9 cellular contexts compared by ENCODE assay signal in the genomic region with DNA sequence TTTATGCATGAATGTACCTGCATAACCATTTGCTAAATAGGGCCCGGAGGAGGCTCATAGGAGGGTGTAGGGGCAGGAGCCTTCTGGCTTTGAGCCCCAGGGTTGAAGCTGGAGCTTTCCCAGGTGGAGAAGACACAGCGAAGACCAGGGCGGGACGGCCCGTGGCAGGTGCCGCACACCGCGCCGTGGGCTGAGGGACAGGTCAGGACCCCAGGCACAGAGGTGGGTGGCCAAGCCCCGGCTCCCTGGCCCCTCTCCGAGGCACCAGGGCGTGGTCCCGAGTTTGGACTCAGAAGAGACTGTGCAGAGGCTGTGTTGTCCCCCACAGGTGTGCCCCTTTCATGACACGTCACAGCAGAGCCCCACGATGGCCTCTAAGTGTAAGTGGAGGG. TPM values are rescaled to one million over a fixed set of nuclear protein-coding genes. Genes with fewer than 3 reads are reported as not detected.
DNase-seq lines count a peak whose midpoint lies in the region; ATAC-seq, FAIRE-seq and TF ChIP-seq lines count a peak whose summit lies in the region.
"Had no signal": no experiment of that assay in that cellular context is flagged by ENCODE, and none has a peak within 500 bp of the region (broad histone marks: within the 10 kb centered on the region; RNA-seq: fewer than 3 reads in every experiment).

No MANE protein-coding gene starts in this region.

- peaks cover 17% of the 10 kb centered on the region for H3K4me1 ChIP-seq in CD4-positive, CD25-positive, alpha-beta regulatory T cell (ENCODE audit: control insufficient read depth, insufficient read depth, low read length, poor library complexity, severe bottlenecking)
- no peaks in the 10 kb centered on the region for H3K4me1 ChIP-seq in astrocyte (ENCODE audit: insufficient read depth, low read length)
- peaks cover 8 to 18% of the 10 kb centered on the region in 2 donors for H3K4me1 ChIP-seq in naive thymus-derived CD4-positive, alpha-beta T cell (ENCODE audit: control insufficient read depth in 2 of 2, insufficient read depth in 2 of 2, low read length in 2 of 2)

- peaks cover 0 to 20% (median 0%) of the 10 kb centered on the region in 4 donors for H3K4me1 Mint-ChIP-seq in CD4-positive, CD25-positive, alpha-beta regulatory T cell
- H3K4me1 Mint-ChIP-seq in astrocyte (ENCODE audit: low read depth, unreplicated experiment): no peaks in the 10 kb centered on the region
- H3K4me1 Mint-ChIP-seq in naive thymus-derived CD4-positive, alpha-beta T cell: peaks cover 8 to 28% (median 18%) of the 10 kb centered on the region in 7 donors

- peak overlapping the region; percentile 89 for H3K27ac ChIP-seq in CD4-positive, CD25-positive, alpha-beta regulatory T cell (ENCODE audit: insufficient read depth, low read length, poor library complexity, severe bottlenecking)
- no peak overlapping the region for H3K27ac ChIP-seq in astrocyte (ENCODE audit: low read depth, low read length)
- H3K27ac ChIP-seq in naive thymus-derived CD4-positive, alpha-beta T cell (ENCODE audit: low read depth, low read length): peak overlapping the region; percentile 88

- ATAC-seq in CD4-positive, CD25-positive, alpha-beta regulatory T cell (ENCODE audit: low read depth in 2 of 2): no peak
- ATAC-seq in HG02763 (IDR thresholded peaks at IDR 0.05; ENCODE audit: unreplicated experiment) (peak; percentile 9), GM21515 (IDR thresholded peaks at IDR 0.05; ENCODE audit: unreplicated experiment) (no peak)
- ATAC-seq in naive thymus-derived CD4-positive, alpha-beta T cell: no peak

- CTCF ChIA-PET in naive thymus-derived CD4-positive, alpha-beta T cell (lab: Charles Lee): interaction anchor here (1.0 to 2.5 kb wide), 4 partner anchors 11 to 233 kb away, joined by 3 to 12 read pairs (median 6); no protein-coding TSS in a partner anchor

- H3K79me2 ChIP-seq in astrocyte (ENCODE audit: insufficient read depth, low read length): no peaks in the 10 kb centered on the region

- FAIRE-seq in astrocyte (lab: Jason Lieb, UNC): no peak
- FAIRE-seq: G401.6 had no signal

- TF ChIP-seq CTCF in astrocyte (IDR thresholded peaks at IDR 0.05; ENCODE audit: insufficient read depth, low read depth, low read length): no peak

- H3K9ac ChIP-seq in astrocyte (ENCODE audit: low read length): no peak overlapping the region

- H3K36me3 ChIP-seq in CD4-positive, CD25-positive, alpha-beta regulatory T cell (ENCODE audit: control insufficient read depth, insufficient read depth, low read length): no peaks in the 10 kb centered on the region
- no peaks in the 10 kb centered on the region for H3K36me3 ChIP-seq in astrocyte (ENCODE audit: insufficient read depth, low read length)
- no peaks in the 10 kb centered on the region for H3K36me3 ChIP-seq in naive thymus-derived CD4-positive, alpha-beta T cell (ENCODE audit: control insufficient read depth in 2 of 3, insufficient read depth in 3 of 3, low read length in 3 of 3)

- H4K20me1 ChIP-seq in astrocyte (ENCODE audit: insufficient read depth, low read length): no peaks in the 10 kb centered on the region

- intact Hi-C loops in naive thymus-derived CD4-positive, alpha-beta T cell (cut with micrococcal nuclease): loop anchor here (1.0 to 2.0 kb wide), 7 partner anchors 9 to 230 kb away; partner anchors contain the start of genes INPP5A (in 2 of the 2) and LRRC27 (in 1 of the 2)

- H3K4me3 ChIP-seq in CD4-positive, CD25-positive, alpha-beta regulatory T cell (ENCODE audit: low read depth, low read length): no peak overlapping the region
- H3K4me3 ChIP-seq in astrocyte (ENCODE audit: insufficient read depth, low read depth, low read length): no peak overlapping the region
- H3K4me3 ChIP-seq in naive thymus-derived CD4-positive, alpha-beta T cell (ENCODE audit: low read length): no peak overlapping the region

- POLR2A ChIA-PET in naive thymus-derived CD4-positive, alpha-beta T cell (lab: Charles Lee): interaction anchor here (1.0 to 2.4 kb wide), 2 partner anchors 66 to 97 kb away, joined by 3 to 7 read pairs; no protein-coding TSS in a partner anchor

- H2AFZ ChIP-seq in astrocyte (ENCODE audit: low read depth, low read length): peak overlapping the region; percentile 55

- H3K27ac Mint-ChIP-seq in CD4-positive, CD25-positive, alpha-beta regulatory T cell: peak overlapping the region in 1 of 3 donors; percentile 15
- no peak overlapping the region for H3K27ac Mint-ChIP-seq in astrocyte (ENCODE audit: unreplicated experiment)
- peak overlapping the region in 6 of 9 donors; percentile 45 to 95 (median 74) for H3K27ac Mint-ChIP-seq in naive thymus-derived CD4-positive, alpha-beta T cell

- H3K4me3 Mint-ChIP-seq in CD4-positive, CD25-positive, alpha-beta regulatory T cell: peak overlapping the region in 1 of 4 donors; percentile 32
- no peak overlapping the region for H3K4me3 Mint-ChIP-seq in astrocyte (ENCODE audit: unreplicated experiment)
- peak overlapping the region in 1 of 10 donors; percentile 45 for H3K4me3 Mint-ChIP-seq in naive thymus-derived CD4-positive, alpha-beta T cell

- no peaks in the 10 kb centered on the region for H3K36me3 Mint-ChIP-seq in CD4-positive, CD25-positive, alpha-beta regulatory T cell
- no peaks in the 10 kb centered on the region for H3K36me3 Mint-ChIP-seq in astrocyte (ENCODE audit: low read depth, unreplicated experiment)
- H3K36me3 Mint-ChIP-seq in naive thymus-derived CD4-positive, alpha-beta T cell: no peaks in the 10 kb centered on the region

- peak overlapping the region; percentile 81 for H3K4me2 ChIP-seq in astrocyte (ENCODE audit: low read length)

- no peaks in the 10 kb centered on the region for H3K9me3 ChIP-seq in CD4-positive, CD25-positive, alpha-beta regulatory T cell (ENCODE audit: control insufficient read depth in 2 of 2, low read length in 2 of 2)
- no peaks in the 10 kb centered on the region for H3K9me3 ChIP-seq in astrocyte (ENCODE audit: insufficient read depth, low read depth, low read length)
- no peaks in the 10 kb centered on the region for H3K9me3 ChIP-seq in naive thymus-derived CD4-positive, alpha-beta T cell (ENCODE audit: control insufficient read depth in 2 of 3, low read length in 3 of 3)

- no peaks in the 10 kb centered on the region for H3K27me3 ChIP-seq in CD4-positive, CD25-positive, alpha-beta regulatory T cell (ENCODE audit: control insufficient read depth, insufficient read depth, low read length)
- H3K27me3 ChIP-seq in astrocyte (ENCODE audit: insufficient read depth, low read length): peaks cover 4% of the 10 kb centered on the region
- H3K27me3 ChIP-seq in naive thymus-derived CD4-positive, alpha-beta T cell (ENCODE audit: control insufficient read depth in 2 of 2, insufficient read depth in 2 of 2, low read length in 2 of 2): no peaks in the 10 kb centered on the region

- H3K9me3 Mint-ChIP-seq in CD4-positive, CD25-positive, alpha-beta regulatory T cell: no peaks in the 10 kb centered on the region
- no peaks in the 10 kb centered on the region for H3K9me3 Mint-ChIP-seq in astrocyte (ENCODE audit: unreplicated experiment)
- H3K9me3 Mint-ChIP-seq in naive thymus-derived CD4-positive, alpha-beta T cell: no peaks in the 10 kb centered on the region

- H3K27me3 Mint-ChIP-seq in CD4-positive, CD25-positive, alpha-beta regulatory T cell: peaks cover 4% of the 10 kb centered on the region
- peaks cover 18% of the 10 kb centered on the region for H3K27me3 Mint-ChIP-seq in astrocyte (ENCODE audit: low read depth, unreplicated experiment)
- no peaks in the 10 kb centered on the region for H3K27me3 Mint-ChIP-seq in naive thymus-derived CD4-positive, alpha-beta T cell

- DNase-seq in CD4-positive, CD25-positive, alpha-beta regulatory T cell: no peak
- DNase-seq in astrocyte (ENCODE audit: low read depth) (no peak), NCI-H510A (lab: John Stamatoyannopoulos, UW) (no peak), superior temporal gyrus (ENCODE audit: extremely low spot score) (no peak), ecto neural progenitor cell (ENCODE audit: low spot score) (no peak)
- no peak for DNase-seq in naive thymus-derived CD4-positive, alpha-beta T cell

RNA-seq across cellular contexts. Expression of gene PWWP2B, which starts 56.5 kb away (rescaled TPM):
- 10.9 TPM for total RNA-seq in CD4-positive, CD25-positive, alpha-beta regulatory T cell
- 1 to 10 TPM in 1 of 4 donors, under 1 TPM in 3; 0.56 to 1.4 (median 0.87) TPM for polyA plus RNA-seq in CD4-positive, CD25-positive, alpha-beta regulatory T cell
- 12.0 and 14.1 TPM in 2 replicates for total RNA-seq in astrocyte
- 10 to 100 TPM in 4 of 5 experiments, 1 to 10 TPM in 1; 9.1 to 22.2 (median 12.1) TPM for total RNA-seq in naive thymus-derived CD4-positive, alpha-beta T cell
- polyA plus RNA-seq in naive thymus-derived CD4-positive, alpha-beta T cell: 1 to 10 TPM; 1.5 to 3.6 TPM
